Comparison of ENCODE assay signal across 1 cellular context in genomic region chr3:158110658-158111018, GRCh38.
TF ChIP-seq lines count a peak whose summit lies in the region.

No MANE protein-coding gene starts in this region.

TF ChIP-seq in IMR-90, 13 proteins besides CTCF, POLR2A, EP300 and RAD21 (continued from another document):
- TF ChIP-seq ELK1 (IDR thresholded peaks at IDR 0.05; ENCODE audit: borderline replicate concordance, low read depth, low read length) = no peak
- TF ChIP-seq RFX5 (IDR thresholded peaks at IDR 0.05; ENCODE audit: low read depth, low read length) = no peak
- no peak for TF ChIP-seq MAZ (IDR thresholded peaks at IDR 0.05; ENCODE audit: borderline replicate concordance, low read depth, low read length)
- TF ChIP-seq USF2 (IDR thresholded peaks at IDR 0.05; ENCODE audit: low read depth, low read length) = no peak
